ENCODE assay signal across 1 cellular context in the genomic region with DNA sequence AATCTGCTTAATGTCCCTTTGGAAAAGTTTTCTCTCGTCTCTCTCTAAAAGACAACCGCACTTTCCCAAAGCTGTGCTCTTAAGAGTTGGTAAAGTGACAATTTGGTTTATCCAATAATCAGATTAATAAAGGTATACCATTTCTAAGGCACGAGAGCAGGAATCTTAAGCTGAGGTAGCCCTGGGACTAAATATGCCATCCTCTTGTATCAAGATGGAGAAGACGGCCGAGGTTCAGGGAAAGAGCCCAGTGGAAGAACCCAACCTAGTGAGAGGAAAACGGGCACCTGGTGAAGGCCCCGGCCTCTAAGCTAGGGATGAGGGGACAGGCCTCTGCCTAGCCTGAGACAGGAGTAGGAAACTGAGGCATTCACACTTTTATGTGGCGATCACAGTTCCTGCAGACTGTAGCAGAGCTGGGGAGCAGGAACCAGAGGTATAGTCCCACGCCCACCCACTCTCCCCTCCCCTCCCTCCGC.
TF ChIP-seq lines count a peak whose summit lies in the region.

No MANE protein-coding gene starts in this region.

TF ChIP-seq in IMR-90, 13 proteins besides CTCF, POLR2A, EP300 and RAD21:
- TF ChIP-seq ELK1 (IDR thresholded peaks at IDR 0.05; ENCODE audit: borderline replicate concordance, low read depth, low read length): no peak
- no peak for TF ChIP-seq CHD1 (IDR thresholded peaks at IDR 0.05; ENCODE audit: low read depth, low read length)
- TF ChIP-seq MAFK (IDR thresholded peaks at IDR 0.05; ENCODE audit: low read depth, low read length): no peak
- TF ChIP-seq RFX5 (IDR thresholded peaks at IDR 0.05; ENCODE audit: low read depth, low read length): no peak
- TF ChIP-seq MXI1 (IDR thresholded peaks at IDR 0.05; ENCODE audit: borderline replicate concordance, low read depth, low read length): no peak
- TF ChIP-seq, protein P1, sequence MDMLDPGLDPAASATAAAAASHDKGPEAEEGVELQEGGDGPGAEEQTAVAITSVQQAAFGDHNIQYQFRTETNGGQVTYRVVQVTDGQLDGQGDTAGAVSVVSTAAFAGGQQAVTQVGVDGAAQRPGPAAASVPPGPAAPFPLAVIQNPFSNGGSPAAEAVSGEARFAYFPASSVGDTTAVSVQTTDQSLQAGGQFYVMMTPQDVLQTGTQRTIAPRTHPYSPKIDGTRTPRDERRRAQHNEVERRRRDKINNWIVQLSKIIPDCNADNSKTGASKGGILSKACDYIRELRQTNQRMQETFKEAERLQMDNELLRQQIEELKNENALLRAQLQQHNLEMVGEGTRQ (IDR thresholded peaks at IDR 0.05; ENCODE audit: low read depth, low read length): no peak
- no peak for TF ChIP-seq FOS (IDR thresholded peaks at IDR 0.05; ENCODE audit: low read depth, low read length)
- no peak for TF ChIP-seq RCOR1 (IDR thresholded peaks at IDR 0.05; ENCODE audit: insufficient replicate concordance, low read length)
- no peak for TF ChIP-seq CEBPB (IDR thresholded peaks at IDR 0.05; ENCODE audit: low read depth, low read length)
- TF ChIP-seq NFE2L2 (IDR thresholded peaks at IDR 0.05; ENCODE audit: low read depth, low read length): no peak
- no peak for TF ChIP-seq BHLHE40 (IDR thresholded peaks at IDR 0.05; ENCODE audit: low read depth, low read length)
- no peak for TF ChIP-seq MAZ (IDR thresholded peaks at IDR 0.05; ENCODE audit: borderline replicate concordance, low read depth, low read length)
- TF ChIP-seq SMC3 (IDR thresholded peaks at IDR 0.05; ENCODE audit: low read depth, low read length): no peak
